23 cellular contexts compared by ENCODE assay signal in the genomic region with DNA sequence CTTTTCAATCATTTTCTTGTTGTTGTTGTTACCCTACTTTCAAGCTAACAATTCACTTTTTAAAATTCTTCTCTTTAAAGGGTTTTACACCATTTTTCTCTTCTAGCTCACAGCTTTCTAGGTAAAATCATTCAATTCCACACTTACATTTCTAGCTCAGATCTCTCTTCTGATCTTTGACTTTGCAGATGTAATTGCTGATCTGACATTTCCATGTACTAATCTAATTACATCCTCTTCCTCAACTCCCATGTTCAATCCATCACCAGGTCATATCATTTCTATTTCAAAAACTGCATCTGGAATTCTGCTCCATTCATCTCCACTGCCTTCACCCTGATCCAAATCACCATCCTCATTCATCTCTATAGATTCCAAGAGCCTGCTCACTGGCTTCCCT. TPM values are rescaled to one million over a fixed set of nuclear protein-coding genes. Genes with fewer than 3 reads are reported as not detected.
DNase-seq lines count a peak whose midpoint lies in the region; ATAC-seq, FAIRE-seq and TF ChIP-seq lines count a peak whose summit lies in the region.
"Had no signal": no experiment of that assay in that cellular context is flagged by ENCODE, and none has a peak within 500 bp of the region (broad histone marks: within the 10 kb centered on the region; RNA-seq: fewer than 3 reads in every experiment).

No MANE protein-coding gene starts in this region.

- H3K4me2 ChIP-seq in SK-N-SH (peak overlapping the region; percentile 93), astrocyte (ENCODE audit: low read length) (peak overlapping the region; percentile 87)

- H2AFZ ChIP-seq in SK-N-SH (ENCODE audit: low read depth) (no peak overlapping the region), astrocyte (ENCODE audit: low read depth, low read length) (no peak overlapping the region)
- H2AFZ ChIP-seq: parathyroid adenoma had no signal

- H3K4me3 Mint-ChIP-seq in Calu3 (ENCODE audit: low read depth, unreplicated experiment) (peak overlapping the region; percentile 86), astrocyte (ENCODE audit: unreplicated experiment) (peak overlapping the region; percentile 88), naive B cell (peak overlapping the region in 6 of 8 donors; percentile 6 to 99 (median 68))

- H3K27ac ChIP-seq in SK-N-SH (ENCODE audit: low read depth in 2 of 2, low read length in 1 of 2): no peak overlapping the region
- H3K27ac ChIP-seq in astrocyte (ENCODE audit: low read depth, low read length): no peak overlapping the region
- H3K27ac ChIP-seq: 22Rv1, C4-2B, parathyroid adenoma, SK-N-MC had no signal

- intact Hi-C loops in Calu3 (cut with micrococcal nuclease; ENCODE audit: unreplicated experiment): no loop called here

- H3K4me3 ChIP-seq in SK-N-SH (ENCODE audit: low read depth in 2 of 2, low read length in 1 of 2) (0 out of 4 replicates have a peak overlapping the region, but pooled peaks of 1 of the 2 experiments have one; percentile 19), astrocyte (ENCODE audit: insufficient read depth, low read depth, low read length) (no peak overlapping the region)
- H3K4me3 ChIP-seq: SK-N-MC had no signal

- H3K36me3 ChIP-seq in SK-N-SH (replicated peaks in 1 of 2; ENCODE audit: control insufficient read depth in 1 of 2, insufficient read depth in 2 of 2, low read length in 1 of 2) (peaks cover 30 to 46% of the 10 kb centered on the region in 2 experiments), astrocyte (ENCODE audit: insufficient read depth, low read length) (peaks cover 31% of the 10 kb centered on the region)

- H3K27ac Mint-ChIP-seq in Calu3 (ENCODE audit: unreplicated experiment) (peak overlapping the region; percentile 10), astrocyte (ENCODE audit: unreplicated experiment) (no peak overlapping the region), naive B cell (peak overlapping the region in 5 of 6 donors; percentile 3 to 96 (median 78))

- H4K20me1 ChIP-seq in SK-N-SH (ENCODE audit: insufficient read depth) (peaks cover 50% of the 10 kb centered on the region), astrocyte (ENCODE audit: insufficient read depth, low read length) (peaks cover 59% of the 10 kb centered on the region)

- H3K9me3 Mint-ChIP-seq in Calu3 (ENCODE audit: low read depth, unreplicated experiment) (no peaks in the 10 kb centered on the region), astrocyte (ENCODE audit: unreplicated experiment) (no peaks in the 10 kb centered on the region), naive B cell (no peaks in the 10 kb centered on the region)

- DNase-seq in SK-N-SH (no peak), Calu3 (no peak), astrocyte (ENCODE audit: low read depth) (no peak), naive B cell (no peak)
- DNase-seq in activated naive CD4-positive, alpha-beta T cell treated with anti-CD3 and anti-CD28 coated beads, Interleukin-2, amount 50 U/mL, for 16 hours: no peak
- DNase-seq: activated CD4-positive, alpha-beta T cell treated with anti-CD3 and anti-CD28 coated beads, Interleukin-2, amount 50 U/mL, for 1 hour; amygdala; DMS79 treated with DMSO at 0.1 percent for 48 hours; foreskin melanocyte; H7; NCI-H1436 treated with DMSO at 0.1 percent for 48 hours; NCI-H82; Peyer's patch; transverse colon had no signal

- H3K36me3 Mint-ChIP-seq in Calu3 (ENCODE audit: insufficient read depth, unreplicated experiment) (peaks cover 75% of the 10 kb centered on the region), astrocyte (ENCODE audit: low read depth, unreplicated experiment) (peaks cover 24% of the 10 kb centered on the region), naive B cell (peaks cover 19 to 30% of the 10 kb centered on the region in 2 donors)

- H3K4me1 ChIP-seq in SK-N-SH (ENCODE audit: control insufficient read depth in 1 of 2, insufficient read depth in 2 of 2, low read depth in 1 of 2, low read length in 1 of 2): peaks cover 15 to 16% of the 10 kb centered on the region in 2 experiments
- peaks cover 20% of the 10 kb centered on the region for H3K4me1 ChIP-seq in astrocyte (ENCODE audit: insufficient read depth, low read length)

- CTCF ChIA-PET in SK-N-SH (lab: Yijun Ruan, JAX): interaction anchor here (1.2 to 2.1 kb wide), 2 partner anchors 13 to 14 kb away, joined by 3 to 13 read pairs; a partner anchor contains a TSS
- CTCF ChIA-PET in Calu3 (lab: Charles Lee): no interaction called here

- H3K27me3 ChIP-seq in SK-N-SH (ENCODE audit: insufficient read depth) (no peaks in the 10 kb centered on the region), astrocyte (ENCODE audit: insufficient read depth, low read length) (no peaks in the 10 kb centered on the region)
- H3K27me3 ChIP-seq: Peyer's patch, transverse colon had no signal

- H3K79me2 ChIP-seq in SK-N-SH (ENCODE audit: insufficient read depth) (peaks cover 79% of the 10 kb centered on the region), astrocyte (ENCODE audit: insufficient read depth, low read length) (peaks cover 78% of the 10 kb centered on the region)

- H3K9me3 ChIP-seq in SK-N-SH (no peaks in the 10 kb centered on the region), astrocyte (ENCODE audit: insufficient read depth, low read depth, low read length) (no peaks in the 10 kb centered on the region)
- H3K9me3 ChIP-seq: Peyer's patch, transverse colon had no signal

- H3K4me1 Mint-ChIP-seq in Calu3 (ENCODE audit: low read depth, unreplicated experiment) (peaks cover 47% of the 10 kb centered on the region), astrocyte (ENCODE audit: low read depth, unreplicated experiment) (peaks cover 31% of the 10 kb centered on the region), naive B cell (peaks cover 54 to 80% (median 69%) of the 10 kb centered on the region in 3 donors)

- POLR2A ChIA-PET in SK-N-SH (lab: Yijun Ruan, JAX): no interaction called here

- BruUV-seq in Calu3 (replicated peaks; lab: Mats Ljungman, UMichigan): no TSS peak

- no peak overlapping the region for H3K9ac ChIP-seq in SK-N-SH
- H3K9ac ChIP-seq in astrocyte (ENCODE audit: low read length): no peak overlapping the region
- H3K9ac ChIP-seq: parathyroid adenoma had no signal

- TF ChIP-seq CTCF in SK-N-SH (IDR thresholded peaks at IDR 0.05) (no peak), Calu3 (IDR thresholded peaks at IDR 0.05; ENCODE audit: unreplicated experiment) (no peak), astrocyte (IDR thresholded peaks at IDR 0.05; ENCODE audit: insufficient read depth, low read depth, low read length) (no peak)

- H3F3A ChIP-seq in SK-N-SH (replicated peaks; ENCODE audit: insufficient read depth): peaks cover 31% of the 10 kb centered on the region

- no peak for FAIRE-seq in astrocyte (lab: Jason Lieb, UNC)
- FAIRE-seq: endometrium, TTC549 had no signal

- TF ChIP-seq RAD21 in SK-N-SH (IDR thresholded peaks at IDR 0.05; ENCODE audit: low read length): no peak

- no peaks in the 10 kb centered on the region for H3K27me3 Mint-ChIP-seq in Calu3 (ENCODE audit: unreplicated experiment)
- H3K27me3 Mint-ChIP-seq in astrocyte (ENCODE audit: low read depth, unreplicated experiment): no peaks in the 10 kb centered on the region
- H3K27me3 Mint-ChIP-seq in naive B cell: no peaks in the 10 kb centered on the region

- no peaks in the 10 kb centered on the region for H3K9me2 ChIP-seq in SK-N-SH

- no peak for TF ChIP-seq EP300 in SK-N-SH (IDR thresholded peaks at IDR 0.05; ENCODE audit: borderline replicate concordance in 1 of 2, low read depth in 1 of 2, low read length in 1 of 2)

- ATAC-seq in SK-N-SH treated with all-trans-retinoic acid at 6 μM for 48 hours (no peak), naive B cell (ENCODE audit: low read depth in 2 of 2) (no peak), HG02981 (IDR thresholded peaks at IDR 0.05; ENCODE audit: unreplicated experiment) (no peak), GM21381 (IDR thresholded peaks at IDR 0.05; ENCODE audit: unreplicated experiment) (no peak)

TF ChIP-seq in SK-N-SH, 30 proteins besides CTCF, POLR2A, EP300 and RAD21 (continues in another document):
- TF ChIP-seq, protein P1, sequence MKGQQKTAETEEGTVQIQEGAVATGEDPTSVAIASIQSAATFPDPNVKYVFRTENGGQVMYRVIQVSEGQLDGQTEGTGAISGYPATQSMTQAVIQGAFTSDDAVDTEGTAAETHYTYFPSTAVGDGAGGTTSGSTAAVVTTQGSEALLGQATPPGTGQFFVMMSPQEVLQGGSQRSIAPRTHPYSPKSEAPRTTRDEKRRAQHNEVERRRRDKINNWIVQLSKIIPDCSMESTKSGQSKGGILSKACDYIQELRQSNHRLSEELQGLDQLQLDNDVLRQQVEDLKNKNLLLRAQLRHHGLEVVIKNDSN (IDR thresholded peaks at IDR 0.05; ENCODE audit: borderline replicate concordance, low read depth): no peak
- TF ChIP-seq FOSL2 (IDR thresholded peaks at IDR 0.05; ENCODE audit: borderline replicate concordance, low read depth) (no peak), NRF1 (IDR thresholded peaks at IDR 0.05; ENCODE audit: low read depth, low read length) (no peak), TEAD4 (IDR thresholded peaks at IDR 0.05; ENCODE audit: borderline replicate concordance, insufficient read depth) (no peak)

TF ChIP-seq in SK-N-SH treated with all-trans-retinoic acid at 6 μM for 48 hours, 23 proteins besides CTCF, POLR2A, EP300 and RAD21 (continues in another document):
- TF ChIP-seq ISL1 (CRISPR knock-in tag; IDR thresholded peaks at IDR 0.05): no peak
- no peak for TF ChIP-seq ZFP3 (CRISPR knock-in tag; IDR thresholded peaks at IDR 0.05)

RNA-seq across cellular contexts. Expression of a gene that starts 3.0 kb away (rescaled TPM):
- 5.8 and 6.6 TPM in 2 replicates for polyA plus RNA-seq in SK-N-SH (2012; rRNA removed)
- polyA plus RNA-seq in SK-N-SH (2012; cell fraction: cytosol; rRNA removed): 7.2 and 8.0 TPM in 2 replicates
- 5.5 and 7.7 TPM in 2 replicates for polyA plus RNA-seq in SK-N-SH (2012; cell fraction: nucleus; rRNA removed)
- 57.7 and 59.1 TPM in 2 replicates for total RNA-seq in Calu3 (2022)
- 36.4 and 38.4 TPM in 2 replicates for total RNA-seq in astrocyte
- 10 to 100 TPM; 48.6 to 83.4 (median 62.4) TPM for polyA plus RNA-seq in naive B cell (ENCODE audit: low read depth in 6 of 6)

RNA-seq across cellular contexts. Expression of a gene that starts 13.9 kb away (rescaled TPM):
- polyA plus RNA-seq in SK-N-SH (2012; rRNA removed): 23.4 and 24.3 TPM in 2 replicates
- 19.1 and 20.8 TPM in 2 replicates for polyA plus RNA-seq in SK-N-SH (2012; cell fraction: cytosol; rRNA removed)
- 30.0 and 36.7 TPM in 2 replicates for polyA plus RNA-seq in SK-N-SH (2012; cell fraction: nucleus; rRNA removed)
- total RNA-seq in Calu3 (2022): 29.7 TPM in 2 replicates
- total RNA-seq in astrocyte: 42.4 and 44.5 TPM in 2 replicates
- polyA plus RNA-seq in naive B cell (ENCODE audit: low read depth in 6 of 6): 10 to 100 TPM; 23.3 to 33.6 (median 27.0) TPM
